Comparison of ENCODE assay signal across 1 cellular context in genomic region chr19:49441210-49441959, GRCh38.
TF ChIP-seq lines count a peak whose summit lies in the region.

SLC17A7 (minus strand) TSS chr19:49441527; CDS start chr19:49441379, 148 bp downstream.

TF ChIP-seq in A549, 52 proteins besides CTCF, POLR2A, EP300 and RAD21 (continued from another document):
- no peak for TF ChIP-seq REST (IDR thresholded peaks at IDR 0.05)
- TF ChIP-seq ZNF302 (CRISPR knock-in tag; IDR thresholded peaks at IDR 0.05) = no peak
- no peak for TF ChIP-seq MAZ (IDR thresholded peaks at IDR 0.05; ENCODE audit: borderline replicate concordance, low read depth, low read length)
- no peak for TF ChIP-seq ZC3H11A (IDR thresholded peaks at IDR 0.05)
- TF ChIP-seq CHD4 (IDR thresholded peaks at IDR 0.05; ENCODE audit: borderline replicate concordance) = no peak
- TF ChIP-seq FOSL2 (IDR thresholded peaks at IDR 0.05) = no peak
- TF ChIP-seq FOSL2 (CRISPR knock-in tag; IDR thresholded peaks at IDR 0.05) = no peak
- TF ChIP-seq JUNB (IDR thresholded peaks at IDR 0.05) = no peak
